In the genomic region with DNA sequence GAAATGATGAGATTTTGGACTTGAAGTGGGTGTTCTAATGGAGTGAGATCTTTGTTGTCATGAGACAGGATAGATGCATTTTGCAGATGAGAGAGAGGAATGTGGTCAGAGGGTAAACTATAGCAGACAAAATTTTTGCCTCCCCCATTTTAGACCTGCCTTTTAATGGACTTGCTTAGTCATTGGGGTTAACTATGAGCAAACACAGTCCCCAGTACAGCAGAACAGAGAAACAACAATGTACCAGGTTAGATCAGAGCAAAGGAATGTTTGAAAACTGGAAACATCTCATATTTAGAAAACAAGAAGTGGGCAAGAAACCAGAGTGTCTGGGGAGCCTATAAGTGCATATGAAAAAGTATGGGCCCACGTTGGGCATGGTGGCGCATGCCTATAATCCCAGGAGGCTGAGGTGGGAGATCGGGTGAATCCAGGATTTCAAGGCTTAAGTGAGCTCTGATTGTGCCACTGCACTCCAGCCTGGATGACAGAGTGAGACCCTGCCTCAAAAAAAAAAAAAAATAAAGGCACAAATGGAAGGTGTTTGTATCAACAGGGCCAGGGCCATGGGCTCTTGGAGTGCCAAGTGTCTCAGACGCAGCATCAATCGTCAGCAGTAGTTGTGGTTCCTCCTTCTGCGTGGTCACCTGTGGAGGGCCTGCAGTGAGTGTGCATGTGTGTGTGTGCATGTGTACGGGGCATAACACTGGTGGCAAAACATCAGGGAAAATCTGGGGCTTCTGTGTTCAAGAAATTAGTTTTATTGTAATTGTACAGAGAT, we compare ENCODE assay signal across 10 cellular contexts.
DNase-seq lines count a peak whose midpoint lies in the region; ATAC-seq, FAIRE-seq and TF ChIP-seq lines count a peak whose summit lies in the region.
"Had no signal": no experiment of that assay in that cellular context is flagged by ENCODE, and none has a peak within 500 bp of the region (broad histone marks: within the 10 kb centered on the region; RNA-seq: fewer than 3 reads in every experiment).

No MANE protein-coding gene starts in this region.

- in situ Hi-C loops in astrocyte of the spinal cord (cut with HindIII; ENCODE audit: low sequenced_read_pairs), result no loop called here

- no peak for FAIRE-seq in HTR-8/SVneo (lab: Jason Lieb, UNC)

- DNase-seq in AG08396 (ENCODE audit: low spot score), result peak; percentile 51
- DNase-seq in HTR-8/SVneo (ENCODE audit: insufficient read length, low spot score), result peak; percentile 33
- DNase-seq in astrocyte of the spinal cord (ENCODE audit: low read depth, low spot score), result peak; percentile 87
- peak; percentile 61 to 79 for DNase-seq in lung microvascular endothelial cell (ENCODE audit: low read depth in 2 of 2)
- no peak for DNase-seq in GDM1 (lab: John Stamatoyannopoulos, UW)
- DNase-seq in DMS153 treated with DMSO at 0.1 percent for 48 hours (lab: John Stamatoyannopoulos, UW; ENCODE audit: unreplicated experiment), result no peak
- no peak for DNase-seq in NCI-H774 (lab: John Stamatoyannopoulos, UW)
- DNase-seq: activated CD4-positive, alpha-beta T cell treated with anti-CD3 and anti-CD28 coated beads for 36 hours; occipital lobe had no signal

- H3K4me3 ChIP-seq in astrocyte of the spinal cord (ENCODE audit: low read depth, low read length), result no peak overlapping the region

- no peak for ATAC-seq in HG03442 (IDR thresholded peaks at IDR 0.05; ENCODE audit: unreplicated experiment)
- ATAC-seq: activated CD4-positive, alpha-beta T cell treated with anti-CD3 and anti-CD28 coated beads for 36 hours had no signal

- no peak for TF ChIP-seq CTCF in astrocyte of the spinal cord (IDR thresholded peaks at IDR 0.05; ENCODE audit: low read depth, low read length)

Comparison
In these comparisons a context has a peak if more than half of its experiments do, and no peak if none do; other contexts are left out.
1. DNase-seq: peak in AG08396 (single experiment), HTR-8/SVneo (single experiment), astrocyte of the spinal cord (single experiment) and lung microvascular endothelial cell (2 of 2); none in GDM1 (single experiment), DMS153 treated with DMSO at 0.1 percent for 48 hours (single experiment) and NCI-H774 (single experiment).